In the genomic region with DNA sequence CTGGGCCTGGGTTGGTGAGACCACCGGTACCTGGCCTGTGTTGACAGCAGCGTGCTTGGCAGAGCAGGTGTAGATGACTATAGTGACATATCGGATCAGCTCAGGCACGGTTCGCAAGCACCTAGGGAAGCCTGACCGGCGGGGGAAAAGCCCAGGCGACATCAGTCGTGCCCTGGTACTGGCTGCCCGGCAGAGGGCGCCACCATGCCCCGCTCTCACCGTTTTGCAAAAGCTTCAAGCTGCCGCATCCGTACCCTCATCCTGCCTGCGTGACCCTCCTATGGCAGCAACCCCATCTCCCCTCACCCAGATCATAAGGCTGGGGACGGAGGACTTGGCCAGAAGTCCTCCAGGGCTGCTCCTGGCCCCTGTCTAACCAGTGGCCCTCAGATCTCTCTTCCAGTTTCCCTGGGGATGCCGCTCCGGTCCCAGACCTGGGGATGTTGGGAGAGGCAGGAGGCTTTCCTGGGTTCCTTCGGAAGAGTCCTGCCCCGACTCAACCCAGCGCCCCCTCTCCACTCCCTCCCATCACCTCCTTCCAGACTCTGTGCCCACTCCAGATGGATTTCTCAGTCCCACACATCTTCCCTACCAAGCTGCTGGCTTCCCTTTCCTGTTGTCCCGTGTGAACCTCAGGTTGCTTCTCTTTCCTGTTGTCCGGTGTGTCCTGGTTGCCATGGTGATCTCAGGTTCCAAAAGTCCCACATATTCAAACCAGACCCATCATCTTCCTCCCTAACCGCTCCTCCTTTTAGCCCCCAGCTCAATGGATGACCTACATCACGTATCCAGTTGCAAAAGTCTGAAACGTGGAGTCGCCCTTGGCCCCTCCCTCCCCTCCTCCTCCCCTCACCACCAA, we compare ENCODE assay signal across 1 cellular context.
TF ChIP-seq lines count a peak whose summit lies in the region.

No MANE protein-coding gene starts in this region.

TF ChIP-seq in HCT116, 20 proteins besides CTCF, POLR2A, EP300 and RAD21:
- TF ChIP-seq YY1 (IDR thresholded peaks at IDR 0.05; ENCODE audit: extremely low read depth, insufficient replicate concordance, low read depth, low read length) (no peak), ZFX (IDR thresholded peaks at IDR 0.05) (no peak), FOSL1 (IDR thresholded peaks at IDR 0.05; ENCODE audit: low read depth) (no peak), SRF (IDR thresholded peaks at IDR 0.05; ENCODE audit: low read depth) (no peak), SIN3A (IDR thresholded peaks at IDR 0.05; ENCODE audit: low read depth) (no peak), EZH2 (IDR thresholded peaks at IDR 0.05) (no peak), ELF1 (IDR thresholded peaks at IDR 0.05; ENCODE audit: borderline replicate concordance, low read depth) (no peak), JUND (IDR thresholded peaks at IDR 0.05) (no peak), POLR2AphosphoS5 (IDR thresholded peaks at IDR 0.05; ENCODE audit: low read depth, low read length) (no peak), EZH2phosphoT487 (IDR thresholded peaks at IDR 0.05; ENCODE audit: borderline replicate concordance) (no peak), ZBTB33 (IDR thresholded peaks at IDR 0.05; ENCODE audit: extremely low read depth, insufficient replicate concordance, low read length) (no peak), TCF7L2 (IDR thresholded peaks at IDR 0.05; ENCODE audit: borderline replicate concordance, extremely low read depth, insufficient read depth, insufficient read length) (no peak), CBX3 (IDR thresholded peaks at IDR 0.05; ENCODE audit: low read depth) (no peak), EGR1 (IDR thresholded peaks at IDR 0.05; ENCODE audit: low read depth) (no peak), CEBPB (IDR thresholded peaks at IDR 0.05; ENCODE audit: low read depth) (no peak), REST (IDR thresholded peaks at IDR 0.05; ENCODE audit: low read depth) (no peak), ZNF274 (IDR thresholded peaks at IDR 0.05; ENCODE audit: low read depth, low read length) (no peak)
